Comparison of ENCODE assay signal across 8 cellular contexts in the genomic region with DNA sequence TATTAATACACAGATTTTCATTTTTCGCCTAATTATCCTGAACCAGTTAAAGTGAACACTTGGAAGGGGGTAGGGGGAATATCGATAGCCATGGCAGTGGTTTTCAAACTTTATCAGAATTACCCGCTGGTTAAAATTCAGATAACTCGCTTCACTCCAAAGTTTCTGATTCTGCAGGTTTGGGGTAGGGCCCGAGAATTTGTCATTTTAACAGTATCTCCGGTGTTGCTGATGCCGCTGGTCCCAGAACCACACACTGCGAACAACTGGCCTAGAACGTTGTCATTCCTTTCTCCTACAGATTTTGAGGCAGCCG. TPM values are rescaled to one million over a fixed set of nuclear protein-coding genes. Genes with fewer than 3 reads are reported as not detected.
DNase-seq lines count a peak whose midpoint lies in the region; ATAC-seq, FAIRE-seq and TF ChIP-seq lines count a peak whose summit lies in the region.

No MANE protein-coding gene starts in this region.

- TF ChIP-seq CTCF in GM06990 (IDR thresholded peaks at IDR 0.05; ENCODE audit: insufficient read depth, low read length, poor library complexity, severe bottlenecking) = no peak
- no peak for TF ChIP-seq CTCF in pancreas (IDR thresholded peaks at IDR 0.05)

- peak overlapping the region; percentile 94 for H3K4me3 ChIP-seq in GM06990 (replicated peaks; ENCODE audit: low read depth, low read length)
- H3K4me3 ChIP-seq in NT2/D1 (ENCODE audit: insufficient read length, low read depth) = peak overlapping the region; percentile 84
- peak overlapping the region; percentile 28 to 67 (median 54) for H3K4me3 ChIP-seq in pancreas

- H3K9ac ChIP-seq in NT2/D1 (ENCODE audit: insufficient read length, low read depth) = peak overlapping the region; percentile 98

- 7 to 11% methylated on average over 10 of the region's 10 CpGs for WGBS in pancreas, 2 donors

- peak in 1 of 4 donors; percentile 15 for ATAC-seq in pancreas

- FAIRE-seq in pancreas (lab: Jason Lieb, UNC) = no peak

- H3K27ac ChIP-seq in epithelial cell of prostate = peak overlapping the region; percentile 81
- peak overlapping the region; percentile 89 to 95 (median 91) for H3K27ac ChIP-seq in pancreas

- DNase-seq in GM06990 (ENCODE audit: extremely low read depth, insufficient read length) = no peak
- no peak for DNase-seq in NT2/D1 (ENCODE audit: low read depth, low spot score)
- DNase-seq in epithelial cell of prostate (ENCODE audit: low read depth, low spot score) = no peak
- no peak for DNase-seq in pancreas
- no peak for DNase-seq in DMS114 treated with DMSO at 0.1 percent for 48 hours (lab: John Stamatoyannopoulos, UW; ENCODE audit: unreplicated experiment)
- no peak for DNase-seq in RKO (ENCODE audit: low spot score)
- DNase-seq in AML-193 (lab: John Stamatoyannopoulos, UW) = no peak
- DNase-seq in foreskin melanocyte = no peak

- H3K27me3 ChIP-seq in GM06990 (replicated peaks; ENCODE audit: control insufficient read depth, insufficient read depth, low read length) = no peaks in the 10 kb centered on the region
- H3K27me3 ChIP-seq in NT2/D1 (ENCODE audit: insufficient read depth, insufficient read length) = no peaks in the 10 kb centered on the region
- H3K27me3 ChIP-seq in pancreas = no peaks in the 10 kb centered on the region

- H3K4me1 ChIP-seq in NT2/D1 (ENCODE audit: insufficient read depth, insufficient read length) = no peaks in the 10 kb centered on the region
- H3K4me1 ChIP-seq in pancreas = peaks cover 0 to 25% (median 8%) of the 10 kb centered on the region in 3 donors

- intact Hi-C loops in pancreas (cut with DNase I) = no loop called here

- H3K36me3 ChIP-seq in GM06990 (ENCODE audit: control insufficient read depth, insufficient read depth, low read length) = no peaks in the 10 kb centered on the region
- peaks cover 11% of the 10 kb centered on the region for H3K36me3 ChIP-seq in NT2/D1 (ENCODE audit: insufficient read depth, insufficient read length, low read length)
- H3K36me3 ChIP-seq in pancreas = peaks cover 0 to 5% (median 0%) of the 10 kb centered on the region in 3 donors

- no peaks in the 10 kb centered on the region for H3K9me3 ChIP-seq in NT2/D1 (ENCODE audit: insufficient read depth, low read length)
- H3K9me3 ChIP-seq in pancreas = no peaks in the 10 kb centered on the region

RNA-seq across cellular contexts. Expression of gene NSRP1, which starts 0.3 kb away (rescaled TPM):
- total RNA-seq in pancreas = 10 to 100 TPM; 13.8 to 18.2 (median 15.0) TPM
- polyA plus RNA-seq in pancreas = 10 to 100 TPM; 15.4 to 24.2 TPM
